14 cellular contexts compared by ENCODE assay signal in genomic region chr11:89900809-89901208, GRCh38. TPM values are rescaled to one million over a fixed set of nuclear protein-coding genes. Genes with fewer than 3 reads are reported as not detected.
DNase-seq lines count a peak whose midpoint lies in the region; ATAC-seq, FAIRE-seq and TF ChIP-seq lines count a peak whose summit lies in the region.
"Not testable (repeated sequence)": the region's sequence is repeated elsewhere in the genome, so short reads cannot be mapped to it uniquely, and the experiment has no call there.
"Had no signal": no experiment of that assay in that cellular context is flagged by ENCODE, and none has a peak within 500 bp of the region (broad histone marks: within the 10 kb centered on the region; RNA-seq: fewer than 3 reads in every experiment).

No MANE protein-coding gene starts in this region.

- no CpG with 5 or more reads among the region's 14 CpGs for WGBS in HepG2 (ENCODE audit: low lambda C conversion rate)
- no CpG with 5 or more reads among the region's 14 CpGs for WGBS in upper lobe of left lung, 2 donors
- 83 to 95% methylated on average over 1 to 10 of the region's 14 CpGs for WGBS in aorta, 2 donors

- BruUV-seq in HepG2 (replicated peaks; lab: Mats Ljungman, UMichigan), result not testable (repeated sequence)

- TF ChIP-seq CTCF in HepG2 (CRISPR knock-in tag; IDR thresholded peaks at IDR 0.05); upper lobe of left lung (IDR thresholded peaks at IDR 0.05): not testable (repeated sequence)

- CTCF ChIA-PET in HepG2 (lab: Yijun Ruan, JAX; ENCODE audit: low intra/inter-chr PET ratio, low total read pairs), result not testable (repeated sequence)

- H3K9me3 ChIP-seq in HepG2 (ENCODE audit: low read length); upper lobe of left lung; aorta (ENCODE audit: control insufficient read depth, low read length): not testable (repeated sequence)

- H3K4me3 ChIP-seq in HepG2 (replicated peaks in 1 of 3; ENCODE audit: insufficient read depth in 1 of 3, low read depth in 2 of 3, low read length in 3 of 3); upper lobe of left lung; aorta (ENCODE audit: low read length in 2 of 2): not testable (repeated sequence)

- H3K27ac Mint-ChIP-seq in activated naive CD8-positive, alpha-beta T cell treated with anti-CD3 and anti-CD28 coated beads, Interleukin-2, amount 50 U/mL, for 24 hours; natural killer cell treated with Interleukin-12 subunit alpha and Interleukin-12 subunit beta and Interleukin-15 and Interleukin-18, amount 100 ng/mL, for 72 hours; stimulated activated memory B cell treated with anti-CD40 and anti-IgM and Interleukin-4, amounts not matched to agents 10 μg/mL and 1 μg/mL and 100 μg/mL, for 72 hours: not testable (repeated sequence)

- H3K27me3 ChIP-seq in HepG2 (ENCODE audit: control insufficient read depth in 1 of 2, insufficient read depth in 2 of 2, low read length in 2 of 2); upper lobe of left lung; aorta (ENCODE audit: control insufficient read depth in 1 of 2, insufficient read depth in 2 of 2, low read length in 1 of 2): not testable (repeated sequence)

- in situ Hi-C loops in HepG2 (cut with HindIII; ENCODE audit: extremely low pct_ligation_motif_present, low pct_unique_long_range_greater_than_20kb), result not testable (repeated sequence)

- not testable (repeated sequence) for H3K4me1 Mint-ChIP-seq in activated naive CD8-positive, alpha-beta T cell treated with anti-CD3 and anti-CD28 coated beads, Interleukin-2, amount 50 U/mL, for 24 hours; natural killer cell treated with Interleukin-12 subunit alpha and Interleukin-12 subunit beta and Interleukin-15 and Interleukin-18, amount 100 ng/mL, for 72 hours (ENCODE audit: low read depth in 2 of 2); stimulated activated memory B cell treated with anti-CD40 and anti-IgM and Interleukin-4, amounts not matched to agents 10 μg/mL and 1 μg/mL and 100 μg/mL, for 72 hours

- H3K27me3 Mint-ChIP-seq in activated naive CD8-positive, alpha-beta T cell treated with anti-CD3 and anti-CD28 coated beads, Interleukin-2, amount 50 U/mL, for 24 hours; natural killer cell treated with Interleukin-12 subunit alpha and Interleukin-12 subunit beta and Interleukin-15 and Interleukin-18, amount 100 ng/mL, for 72 hours; stimulated activated memory B cell treated with anti-CD40 and anti-IgM and Interleukin-4, amounts not matched to agents 10 μg/mL and 1 μg/mL and 100 μg/mL, for 72 hours: not testable (repeated sequence)

- H3K79me2 ChIP-seq in HepG2 (ENCODE audit: insufficient read depth, low read length), result not testable (repeated sequence)

- not testable (repeated sequence) for FAIRE-seq in HepG2 (lab: Jason Lieb, UNC)

- TF ChIP-seq RAD21 in HepG2 (CRISPR knock-in tag; IDR thresholded peaks at IDR 0.05), result not testable (repeated sequence)

- not testable (repeated sequence) for DNase-seq in activated naive CD8-positive, alpha-beta T cell treated with anti-CD3 and anti-CD28 coated beads, Interleukin-2, amount 50 U/mL, for 24 hours; HepG2 (ENCODE audit: low spot score); natural killer cell treated with Interleukin-12 subunit alpha and Interleukin-12 subunit beta and Interleukin-15 and Interleukin-18, amount 100 ng/mL, for 72 hours (ENCODE audit: low spot score); aorta
- peak in 1 of 2 donors; percentile 34 for DNase-seq in upper lobe of left lung

- not testable (repeated sequence) for H3K36me3 Mint-ChIP-seq in activated naive CD8-positive, alpha-beta T cell treated with anti-CD3 and anti-CD28 coated beads, Interleukin-2, amount 50 U/mL, for 24 hours (ENCODE audit: low read depth); natural killer cell treated with Interleukin-12 subunit alpha and Interleukin-12 subunit beta and Interleukin-15 and Interleukin-18, amount 100 ng/mL, for 72 hours; stimulated activated memory B cell treated with anti-CD40 and anti-IgM and Interleukin-4, amounts not matched to agents 10 μg/mL and 1 μg/mL and 100 μg/mL, for 72 hours

- POLR2A ChIA-PET in HepG2 (lab: Yijun Ruan, JAX), result not testable (repeated sequence)

- not testable (repeated sequence) for H3K9me3 Mint-ChIP-seq in activated naive CD8-positive, alpha-beta T cell treated with anti-CD3 and anti-CD28 coated beads, Interleukin-2, amount 50 U/mL, for 24 hours; natural killer cell treated with Interleukin-12 subunit alpha and Interleukin-12 subunit beta and Interleukin-15 and Interleukin-18, amount 100 ng/mL, for 72 hours; stimulated activated memory B cell treated with anti-CD40 and anti-IgM and Interleukin-4, amounts not matched to agents 10 μg/mL and 1 μg/mL and 100 μg/mL, for 72 hours

- not testable (repeated sequence) for H3K9ac ChIP-seq in HepG2 (ENCODE audit: insufficient read depth, low read depth, low read length)

- H3K27ac ChIP-seq in HepG2 (ENCODE audit: extremely low read length, insufficient read depth, low read length); upper lobe of left lung; aorta (ENCODE audit: low read depth in 1 of 2, low read length in 2 of 2): not testable (repeated sequence)

- H3K4me3 Mint-ChIP-seq in activated naive CD8-positive, alpha-beta T cell treated with anti-CD3 and anti-CD28 coated beads, Interleukin-2, amount 50 U/mL, for 24 hours; natural killer cell treated with Interleukin-12 subunit alpha and Interleukin-12 subunit beta and Interleukin-15 and Interleukin-18, amount 100 ng/mL, for 72 hours; stimulated activated memory B cell treated with anti-CD40 and anti-IgM and Interleukin-4, amounts not matched to agents 10 μg/mL and 1 μg/mL and 100 μg/mL, for 72 hours: not testable (repeated sequence)

- H3K4me2 ChIP-seq in HepG2 (ENCODE audit: low read depth, low read length), result not testable (repeated sequence)

- not testable (repeated sequence) for TF ChIP-seq POLR2A in HepG2 (IDR thresholded peaks at IDR 0.05; ENCODE audit: insufficient read depth in 1 of 2, low read depth in 2 of 2, low read length in 2 of 2); upper lobe of left lung (IDR thresholded peaks at IDR 0.05)

- TF ChIP-seq EP300 in HepG2 (IDR thresholded peaks at IDR 0.05; ENCODE audit: low read depth in 2 of 2, low read length in 2 of 2); HepG2 (CRISPR knock-in tag; IDR thresholded peaks at IDR 0.05; ENCODE audit: borderline replicate concordance); upper lobe of left lung (IDR thresholded peaks at IDR 0.05): not testable (repeated sequence)

- not testable (repeated sequence) for H2AFZ ChIP-seq in HepG2 (ENCODE audit: low read length)

- peak; percentile 42 for ATAC-seq in activated naive CD8-positive, alpha-beta T cell treated with anti-CD3 and anti-CD28 coated beads, Interleukin-2, amount 50 U/mL, for 24 hours
- peak; percentile 46 for ATAC-seq in HepG2
- peak; percentile 45 for ATAC-seq in natural killer cell treated with Interleukin-12 subunit alpha and Interleukin-12 subunit beta and Interleukin-15 and Interleukin-18, amount 100 ng/mL, for 72 hours
- ATAC-seq in stimulated activated memory B cell treated with anti-CD40 and anti-IgM and Interleukin-4, amounts not matched to agents 10 μg/mL and 1 μg/mL and 100 μg/mL, for 72 hours, result peak; percentile 53
- peak; percentile 8 to 62 for ATAC-seq in upper lobe of left lung (ENCODE audit: low FRiP score in 2 of 2)
- ATAC-seq in aorta (ENCODE audit: low FRiP score), result peak; percentile 40

- intact Hi-C loops in HepG2 (cut with micrococcal nuclease; ENCODE audit: unreplicated experiment); aorta (cut with DNase I): not testable (repeated sequence)

- not testable (repeated sequence) for H3K4me1 ChIP-seq in HepG2 (ENCODE audit: insufficient read depth, low read length); upper lobe of left lung; aorta (ENCODE audit: control insufficient read depth in 1 of 2, insufficient read depth in 2 of 2, low read length in 2 of 2)

- H4K20me1 ChIP-seq in HepG2 (ENCODE audit: insufficient read depth, low read length), result not testable (repeated sequence)

- not testable (repeated sequence) for H3K36me3 ChIP-seq in HepG2 (replicated peaks in 1 of 2; ENCODE audit: control insufficient read depth in 1 of 2, insufficient read depth in 2 of 2, low read length in 2 of 2); upper lobe of left lung; aorta (ENCODE audit: control insufficient read depth in 1 of 2, insufficient read depth in 2 of 2, low read length in 1 of 2)

RNA-seq across cellular contexts. Expression of gene TRIM49D1, which starts 21.2 kb away (rescaled TPM):
- total RNA-seq in HepG2 (2016; rRNA removed; fragmentation: Illumina TruSeq; extraction: Trizol), result not detected in 2 replicates
- not detected in 2 replicates for total RNA-seq in HepG2 (2016; cell fraction: cytosol; rRNA removed; fragmentation: Illumina TruSeq; extraction: Trizol; ENCODE audit: low read depth)
- total RNA-seq in HepG2 (2016; cell fraction: insoluble cytoplasmic fraction; rRNA removed; fragmentation: Illumina TruSeq; extraction: Trizol), result not detected in 2 replicates
- total RNA-seq in HepG2 (2016; cell fraction: membrane; rRNA removed; fragmentation: Illumina TruSeq; extraction: Trizol), result not detected in 2 replicates
- total RNA-seq in HepG2 (2016; cell fraction: nucleus; rRNA removed; fragmentation: Illumina TruSeq; extraction: Trizol), result not detected in 2 replicates
- not detected in 2 replicates for polyA plus RNA-seq in HepG2 (2011; rRNA removed)
- not detected in 2 replicates for polyA plus RNA-seq in HepG2 (2011; cell fraction: cytosol; rRNA removed)
- polyA plus RNA-seq in HepG2 (2011; cell fraction: nucleus; rRNA removed), result not detected in 2 replicates
- not detected in 2 replicates for polyA plus RNA-seq in HepG2 (2012)
- polyA plus RNA-seq in HepG2 (2016; cell fraction: cytosol; fragmentation: Illumina TruSeq; extraction: Trizol; ENCODE audit: low read depth), result not detected in 2 replicates
- not detected in 2 replicates for polyA plus RNA-seq in HepG2 (2016; cell fraction: insoluble cytoplasmic fraction; fragmentation: Illumina TruSeq; extraction: Trizol; ENCODE audit: low read depth)
- not detected in 2 replicates for polyA plus RNA-seq in HepG2 (2016; cell fraction: membrane; fragmentation: Illumina TruSeq; extraction: Trizol; ENCODE audit: low read depth)
- polyA plus RNA-seq in HepG2 (2016; cell fraction: nucleus; fragmentation: Illumina TruSeq; extraction: Trizol; ENCODE audit: insufficient read depth, low read depth), result not detected in 2 replicates
- not detected in 2 replicates for polyA minus RNA-seq in HepG2 (2011; rRNA and poly(A)+ RNA removed; ENCODE audit: low replicate concordance)
- not detected in 2 replicates for polyA minus RNA-seq in HepG2 (2011; cell fraction: cytosol; rRNA and poly(A)+ RNA removed)
- not detected in 2 replicates for polyA minus RNA-seq in HepG2 (2011; cell fraction: nucleus; rRNA and poly(A)+ RNA removed)
- not detected for total RNA-seq in natural killer cell treated with Interleukin-12 subunit alpha and Interleukin-12 subunit beta and Interleukin-15 and Interleukin-18, amount 100 ng/mL, for 72 hours
- total RNA-seq in upper lobe of left lung, result not detected
- not detected for total RNA-seq in aorta
- polyA plus RNA-seq in aorta, result not detected
- total RNA-seq: CD4-positive, alpha-beta T cell; CD8-positive, alpha-beta memory T cell; GM12878; GM23248; H1; H7 had no signal
- polyA plus RNA-seq: A549; CD14-positive monocyte; CD8-positive, alpha-beta memory T cell; GM12878; GM23248; H1 had no signal

RNA-seq across cellular contexts. Expression of gene TRIM64B, which starts 22.5 kb away (rescaled TPM):
- total RNA-seq in HepG2 (2016; rRNA removed; fragmentation: Illumina TruSeq; extraction: Trizol) (not detected in 2 replicates), upper lobe of left lung (not detected), aorta (not detected)
- total RNA-seq in HepG2 (2016; cell fraction: cytosol; rRNA removed; fragmentation: Illumina TruSeq; extraction: Trizol; ENCODE audit: low read depth), result not detected in 2 replicates
- total RNA-seq in HepG2 (2016; cell fraction: insoluble cytoplasmic fraction; rRNA removed; fragmentation: Illumina TruSeq; extraction: Trizol), result not detected in 2 replicates
- not detected in 2 replicates for total RNA-seq in HepG2 (2016; cell fraction: membrane; rRNA removed; fragmentation: Illumina TruSeq; extraction: Trizol)
- total RNA-seq in HepG2 (2016; cell fraction: nucleus; rRNA removed; fragmentation: Illumina TruSeq; extraction: Trizol), result not detected in 2 replicates
- polyA plus RNA-seq in HepG2 (2011; rRNA removed) (not detected in 2 replicates), aorta (not detected)
- not detected in 2 replicates for polyA plus RNA-seq in HepG2 (2011; cell fraction: cytosol; rRNA removed)
- not detected in 2 replicates for polyA plus RNA-seq in HepG2 (2011; cell fraction: nucleus; rRNA removed)
- not detected in 2 replicates for polyA plus RNA-seq in HepG2 (2012)
- polyA plus RNA-seq in HepG2 (2016; cell fraction: cytosol; fragmentation: Illumina TruSeq; extraction: Trizol; ENCODE audit: low read depth), result not detected in 2 replicates
- polyA plus RNA-seq in HepG2 (2016; cell fraction: insoluble cytoplasmic fraction; fragmentation: Illumina TruSeq; extraction: Trizol; ENCODE audit: low read depth), result not detected in 2 replicates
- not detected in 2 replicates for polyA plus RNA-seq in HepG2 (2016; cell fraction: membrane; fragmentation: Illumina TruSeq; extraction: Trizol; ENCODE audit: low read depth)
- not detected in 2 replicates for polyA plus RNA-seq in HepG2 (2016; cell fraction: nucleus; fragmentation: Illumina TruSeq; extraction: Trizol; ENCODE audit: insufficient read depth, low read depth)
- not detected in 2 replicates for polyA minus RNA-seq in HepG2 (2011; rRNA and poly(A)+ RNA removed; ENCODE audit: low replicate concordance)
- polyA minus RNA-seq in HepG2 (2011; cell fraction: cytosol; rRNA and poly(A)+ RNA removed), result not detected in 2 replicates
- not detected in 2 replicates for polyA minus RNA-seq in HepG2 (2011; cell fraction: nucleus; rRNA and poly(A)+ RNA removed)
- total RNA-seq in natural killer cell treated with Interleukin-12 subunit alpha and Interleukin-12 subunit beta and Interleukin-15 and Interleukin-18, amount 100 ng/mL, for 72 hours, result not detected
- total RNA-seq: CD4-positive, alpha-beta T cell; CD8-positive, alpha-beta memory T cell; GM12878; GM23248; H1; H7 had no signal
- polyA plus RNA-seq: A549; CD14-positive monocyte; CD8-positive, alpha-beta memory T cell; GM12878; GM23248; H1 had no signal

RNA-seq across cellular contexts. Expression of gene TRIM49D2, which starts 23.1 kb away (rescaled TPM):
- total RNA-seq in HepG2 (2016; rRNA removed; fragmentation: Illumina TruSeq; extraction: Trizol) (not detected in 2 replicates), upper lobe of left lung (not detected), aorta (not detected)
- total RNA-seq in HepG2 (2016; cell fraction: cytosol; rRNA removed; fragmentation: Illumina TruSeq; extraction: Trizol; ENCODE audit: low read depth), result not detected in 2 replicates
- total RNA-seq in HepG2 (2016; cell fraction: insoluble cytoplasmic fraction; rRNA removed; fragmentation: Illumina TruSeq; extraction: Trizol), result not detected in 2 replicates
- total RNA-seq in HepG2 (2016; cell fraction: membrane; rRNA removed; fragmentation: Illumina TruSeq; extraction: Trizol), result not detected in 2 replicates
- total RNA-seq in HepG2 (2016; cell fraction: nucleus; rRNA removed; fragmentation: Illumina TruSeq; extraction: Trizol), result not detected in 2 replicates
- polyA plus RNA-seq in HepG2 (2011; rRNA removed) (not detected in 2 replicates), aorta (not detected)
- not detected in 2 replicates for polyA plus RNA-seq in HepG2 (2011; cell fraction: cytosol; rRNA removed)
- not detected in 2 replicates for polyA plus RNA-seq in HepG2 (2011; cell fraction: nucleus; rRNA removed)
- polyA plus RNA-seq in HepG2 (2012), result not detected in 2 replicates
- not detected in 2 replicates for polyA plus RNA-seq in HepG2 (2016; cell fraction: cytosol; fragmentation: Illumina TruSeq; extraction: Trizol; ENCODE audit: low read depth)
- polyA plus RNA-seq in HepG2 (2016; cell fraction: insoluble cytoplasmic fraction; fragmentation: Illumina TruSeq; extraction: Trizol; ENCODE audit: low read depth), result not detected in 2 replicates
- polyA plus RNA-seq in HepG2 (2016; cell fraction: membrane; fragmentation: Illumina TruSeq; extraction: Trizol; ENCODE audit: low read depth), result not detected in 2 replicates
- not detected in 2 replicates for polyA plus RNA-seq in HepG2 (2016; cell fraction: nucleus; fragmentation: Illumina TruSeq; extraction: Trizol; ENCODE audit: insufficient read depth, low read depth)
- polyA minus RNA-seq in HepG2 (2011; rRNA and poly(A)+ RNA removed; ENCODE audit: low replicate concordance), result not detected in 2 replicates
- polyA minus RNA-seq in HepG2 (2011; cell fraction: cytosol; rRNA and poly(A)+ RNA removed), result not detected in 2 replicates
- polyA minus RNA-seq in HepG2 (2011; cell fraction: nucleus; rRNA and poly(A)+ RNA removed), result not detected in 2 replicates
- total RNA-seq in natural killer cell treated with Interleukin-12 subunit alpha and Interleukin-12 subunit beta and Interleukin-15 and Interleukin-18, amount 100 ng/mL, for 72 hours, result not detected
- total RNA-seq: CD4-positive, alpha-beta T cell; CD8-positive, alpha-beta memory T cell; GM12878; GM23248; H1; H7 had no signal
- polyA plus RNA-seq: A549; CD14-positive monocyte; CD8-positive, alpha-beta memory T cell; GM12878; GM23248; H1 had no signal
